In genomic region chr9:127896395-127897193, GRCh38 we compare ENCODE assay signal across 13 cellular contexts. TPM values are rescaled to one million over a fixed set of nuclear protein-coding genes. Genes with fewer than 3 reads are reported as not detected.
DNase-seq lines count a peak whose midpoint lies in the region; ATAC-seq, FAIRE-seq and TF ChIP-seq lines count a peak whose summit lies in the region.
"Had no signal": no experiment of that assay in that cellular context is flagged by ENCODE, and none has a peak within 500 bp of the region (broad histone marks: within the 10 kb centered on the region; RNA-seq: fewer than 3 reads in every experiment).

No MANE protein-coding gene starts in this region.

- no peak for DNase-seq in CD4-positive, CD25-positive, alpha-beta regulatory T cell
- no peak for DNase-seq in astrocyte of the cerebellum (ENCODE audit: low read depth)
- DNase-seq in kidney, result no peak
- peak; percentile 66 for DNase-seq in sigmoid colon
- DNase-seq in midbrain (lab: John Stamatoyannopoulos, UW), result no peak
- no peak for DNase-seq in stimulated activated naive CD4-positive, alpha-beta T cell treated with Interleukin-2 at 50 U/mL for 16 hours (lab: John Stamatoyannopoulos, UW)
- DNase-seq in activated CD4-positive, alpha-beta T cell treated with anti-CD3 and anti-CD28 coated beads, Interleukin-2, amount 50 U/mL, for 48 hours, result no peak
- no peak for DNase-seq in stimulated activated CD4-positive, alpha-beta T cell treated with anti-CD3 and anti-CD28 coated beads, Interleukin-2, amount 100 ng/mL, for 48 hours
- DNase-seq: activated naive CD8-positive, alpha-beta T cell treated with anti-CD3 and anti-CD28 coated beads for 36 hours; foreskin keratinocyte; GOT3; NCI-H187 had no signal

- no peak overlapping the region for H3K4me3 ChIP-seq in CD4-positive, CD25-positive, alpha-beta regulatory T cell (ENCODE audit: low read depth, low read length)
- H3K4me3 ChIP-seq in astrocyte of the cerebellum (ENCODE audit: low read depth, low read length) (peak overlapping the region; percentile 4), kidney (ENCODE audit: low read length in 2 of 2) (peak overlapping the region; percentile 9 to 52), sigmoid colon (peak overlapping the region; percentile 17 to 100 (median 63))

- FAIRE-seq in kidney (lab: Jason Lieb, UNC), result no peak

- peaks cover 43% of the 10 kb centered on the region for H3K36me3 ChIP-seq in CD4-positive, CD25-positive, alpha-beta regulatory T cell (ENCODE audit: control insufficient read depth, insufficient read depth, low read length)
- H3K36me3 ChIP-seq in kidney (ENCODE audit: control insufficient read depth in 1 of 2, insufficient read depth in 2 of 2, low read length in 2 of 2) (peaks cover 20 to 22% of the 10 kb centered on the region in 2 donors), sigmoid colon (peaks cover 37 to 48% (median 39%) of the 10 kb centered on the region in 4 donors)

- no peak for ATAC-seq in CD4-positive, CD25-positive, alpha-beta regulatory T cell (ENCODE audit: low read depth in 2 of 2)
- ATAC-seq: activated CD4-positive, CD25-positive, alpha-beta regulatory T cell treated with anti-CD3 and anti-CD28 coated beads, Interleukin-2, amount 50 U/mL, for 24 hours had no signal

- no peak for TF ChIP-seq POLR2A in sigmoid colon (IDR thresholded peaks at IDR 0.05)

- in situ Hi-C loops in astrocyte of the cerebellum (cut with HindIII; ENCODE audit: low sequenced_read_pairs), result no loop called here

- no peak for TF ChIP-seq EP300 in sigmoid colon (IDR thresholded peaks at IDR 0.05)

- peaks cover 0 to 23% (median 0%) of the 10 kb centered on the region in 7 donors for H3K9me3 Mint-ChIP-seq in CD4-positive, CD25-positive, alpha-beta regulatory T cell

- peak overlapping the region in 2 of 3 donors; percentile 62 to 77 for H3K27ac Mint-ChIP-seq in CD4-positive, CD25-positive, alpha-beta regulatory T cell
- H3K27ac Mint-ChIP-seq: activated naive CD8-positive, alpha-beta T cell treated with anti-CD3 and anti-CD28 coated beads for 36 hours had no signal

- H3K27ac ChIP-seq in CD4-positive, CD25-positive, alpha-beta regulatory T cell (ENCODE audit: insufficient read depth, low read length, poor library complexity, severe bottlenecking), result peak overlapping the region; percentile 23
- H3K27ac ChIP-seq in kidney (ENCODE audit: low read depth in 2 of 2, low read length in 2 of 2), result peak overlapping the region; percentile 59 to 76
- H3K27ac ChIP-seq in sigmoid colon, result peak overlapping the region; percentile 94 to 98 (median 97)
- H3K27ac ChIP-seq: foreskin keratinocyte had no signal

- H3K27me3 ChIP-seq in CD4-positive, CD25-positive, alpha-beta regulatory T cell (ENCODE audit: control insufficient read depth, insufficient read depth, low read length), result no peaks in the 10 kb centered on the region
- H3K27me3 ChIP-seq in sigmoid colon, result no peaks in the 10 kb centered on the region
- H3K27me3 ChIP-seq: foreskin keratinocyte had no signal

- 78 to 82% methylated on average over 16 of the region's 16 CpGs for WGBS in sigmoid colon, 2 donors

- H3K4me3 Mint-ChIP-seq in CD4-positive, CD25-positive, alpha-beta regulatory T cell, result peak overlapping the region in 3 of 4 donors; percentile 23 to 78 (median 29)
- H3K4me3 Mint-ChIP-seq: activated naive CD8-positive, alpha-beta T cell treated with anti-CD3 and anti-CD28 coated beads for 36 hours had no signal

- peaks cover 6 to 51% (median 15%) of the 10 kb centered on the region in 4 donors for H3K4me1 Mint-ChIP-seq in CD4-positive, CD25-positive, alpha-beta regulatory T cell

- peaks cover 44% of the 10 kb centered on the region for H3K36me3 Mint-ChIP-seq in CD4-positive, CD25-positive, alpha-beta regulatory T cell

- H3K27me3 Mint-ChIP-seq in CD4-positive, CD25-positive, alpha-beta regulatory T cell, result no peaks in the 10 kb centered on the region
- H3K27me3 Mint-ChIP-seq: activated naive CD8-positive, alpha-beta T cell treated with anti-CD3 and anti-CD28 coated beads for 36 hours had no signal

- H3K9ac ChIP-seq in kidney (ENCODE audit: low read length in 2 of 2), result peak overlapping the region in 1 of 2 donors; percentile 65

- H3K4me1 ChIP-seq in CD4-positive, CD25-positive, alpha-beta regulatory T cell (ENCODE audit: control insufficient read depth, insufficient read depth, low read length, poor library complexity, severe bottlenecking), result peaks cover 31% of the 10 kb centered on the region
- H3K4me1 ChIP-seq in kidney (ENCODE audit: control insufficient read depth in 1 of 2, insufficient read depth in 1 of 2, low read depth in 1 of 2, low read length in 2 of 2) (peaks cover 7 to 19% of the 10 kb centered on the region in 2 donors), sigmoid colon (peaks cover 0 to 48% (median 43%) of the 10 kb centered on the region in 4 donors)
- H3K4me1 ChIP-seq: foreskin keratinocyte had no signal

- intact Hi-C loops in kidney (cut with DNase I) (no loop called here), sigmoid colon (cut with DNase I) (loop anchor here (1.0 kb wide), 1 partner anchor 18 kb away; no protein-coding TSS in a partner anchor)

- H3K9me3 ChIP-seq in CD4-positive, CD25-positive, alpha-beta regulatory T cell (ENCODE audit: control insufficient read depth in 2 of 2, low read length in 2 of 2), result peaks cover 6 to 28% of the 10 kb centered on the region in 2 experiments
- H3K9me3 ChIP-seq in kidney (ENCODE audit: control insufficient read depth in 1 of 2, low read length in 2 of 2) (peaks cover 0 to 6% of the 10 kb centered on the region in 2 donors), sigmoid colon (peaks cover 0 to 3% (median 0%) of the 10 kb centered on the region in 4 donors)

- TF ChIP-seq CTCF in astrocyte of the cerebellum (IDR thresholded peaks at IDR 0.05; ENCODE audit: low read depth, low read length, missing control alignments) (no peak), kidney (IDR thresholded peaks at IDR 0.05; ENCODE audit: borderline replicate concordance, extremely low read depth, insufficient read depth) (no peak), sigmoid colon (IDR thresholded peaks at IDR 0.05) (no peak)

RNA-seq across cellular contexts. Expression of gene ST6GALNAC6, which starts 2.8 kb away (rescaled TPM):
- total RNA-seq in CD4-positive, CD25-positive, alpha-beta regulatory T cell, result 136 TPM
- 10 to 100 TPM; 43.7 to 50.5 (median 47.9) TPM for polyA plus RNA-seq in CD4-positive, CD25-positive, alpha-beta regulatory T cell
- total RNA-seq in kidney (74.6 TPM), sigmoid colon (100 to 1,000 TPM; 107 to 125 (median 114) TPM)
- polyA plus RNA-seq in kidney (ENCODE audit: insufficient read depth, low read depth, low replicate concordance) (75.0 TPM), sigmoid colon (100 to 1,000 TPM in 1 of 3 donors, 10 to 100 TPM in 2; 35.6 to 112 (median 87.1) TPM)

RNA-seq across cellular contexts. Expression of gene AK1, which starts 19.1 kb away (rescaled TPM):
- total RNA-seq in CD4-positive, CD25-positive, alpha-beta regulatory T cell, result 84.7 TPM
- polyA plus RNA-seq in CD4-positive, CD25-positive, alpha-beta regulatory T cell, result under 1 TPM; 0.08 to 0.42 (median 0.25) TPM
- 77.9 TPM for total RNA-seq in kidney
- 185 TPM for polyA plus RNA-seq in kidney (ENCODE audit: insufficient read depth, low read depth, low replicate concordance)
- 10 to 100 TPM; 28.8 to 73.2 (median 48.7) TPM for total RNA-seq in sigmoid colon
- polyA plus RNA-seq in sigmoid colon, result 100 to 1,000 TPM in 1 of 3 donors, 10 to 100 TPM in 2; 85.9 to 254 (median 85.9) TPM

RNA-seq across cellular contexts. Expression of gene ST6GALNAC4, which starts 20.2 kb away (rescaled TPM):
- total RNA-seq in CD4-positive, CD25-positive, alpha-beta regulatory T cell, result 31.6 TPM
- polyA plus RNA-seq in CD4-positive, CD25-positive, alpha-beta regulatory T cell, result 10 to 100 TPM; 23.1 to 23.8 (median 23.7) TPM
- total RNA-seq in kidney (31.4 TPM), sigmoid colon (10 to 100 TPM; 22.8 to 27.7 (median 25.5) TPM)
- polyA plus RNA-seq in kidney (ENCODE audit: insufficient read depth, low read depth, low replicate concordance) (31.6 TPM), sigmoid colon (10 to 100 TPM; 25.2 to 51.1 (median 37.7) TPM)

RNA-seq across cellular contexts. Expression of gene PIP5KL1, which starts 34.0 kb away (rescaled TPM):
- total RNA-seq in CD4-positive, CD25-positive, alpha-beta regulatory T cell, result 3.3 TPM
- 1 to 10 TPM in 1 of 4 donors, under 1 TPM in 2, not detected in 1; 0.22 to 1.1 (median 0.81) TPM for polyA plus RNA-seq in CD4-positive, CD25-positive, alpha-beta regulatory T cell
- total RNA-seq in kidney (3.0 TPM), sigmoid colon (1 to 10 TPM in 3 of 4 donors, under 1 TPM in 1; 0.16 to 4.2 (median 2.6) TPM)
- polyA plus RNA-seq in kidney (ENCODE audit: insufficient read depth, low read depth, low replicate concordance) (4.3 TPM), sigmoid colon (1 to 10 TPM in 1 of 3 donors, under 1 TPM in 1, not detected in 1; 0.70 to 1.8 TPM)

RNA-seq across cellular contexts. Expression of gene DPM2, which starts 41.1 kb away (rescaled TPM):
- 35.7 TPM for total RNA-seq in CD4-positive, CD25-positive, alpha-beta regulatory T cell
- polyA plus RNA-seq in CD4-positive, CD25-positive, alpha-beta regulatory T cell, result 10 to 100 TPM; 27.5 to 30.6 (median 29.7) TPM
- total RNA-seq in kidney, result 42.8 TPM
- polyA plus RNA-seq in kidney (ENCODE audit: insufficient read depth, low read depth, low replicate concordance), result 70.0 TPM
- total RNA-seq in sigmoid colon, result 10 to 100 TPM in 2 of 4 donors, 1 to 10 TPM in 2; 6.0 to 11.9 (median 9.7) TPM
- polyA plus RNA-seq in sigmoid colon, result 10 to 100 TPM; 17.3 to 41.9 (median 24.6) TPM

Comparison
In these comparisons a context has a peak if more than half of its experiments do, and no peak if none do; other contexts are left out.
1. H3K27ac ChIP-seq: peak in every context shown above with its lines; median percentile 97 in sigmoid colon; 68 in kidney; 23 in CD4-positive, CD25-positive, alpha-beta regulatory T cell.